ENCODE assay signal across 8 cellular contexts in the genomic region with DNA sequence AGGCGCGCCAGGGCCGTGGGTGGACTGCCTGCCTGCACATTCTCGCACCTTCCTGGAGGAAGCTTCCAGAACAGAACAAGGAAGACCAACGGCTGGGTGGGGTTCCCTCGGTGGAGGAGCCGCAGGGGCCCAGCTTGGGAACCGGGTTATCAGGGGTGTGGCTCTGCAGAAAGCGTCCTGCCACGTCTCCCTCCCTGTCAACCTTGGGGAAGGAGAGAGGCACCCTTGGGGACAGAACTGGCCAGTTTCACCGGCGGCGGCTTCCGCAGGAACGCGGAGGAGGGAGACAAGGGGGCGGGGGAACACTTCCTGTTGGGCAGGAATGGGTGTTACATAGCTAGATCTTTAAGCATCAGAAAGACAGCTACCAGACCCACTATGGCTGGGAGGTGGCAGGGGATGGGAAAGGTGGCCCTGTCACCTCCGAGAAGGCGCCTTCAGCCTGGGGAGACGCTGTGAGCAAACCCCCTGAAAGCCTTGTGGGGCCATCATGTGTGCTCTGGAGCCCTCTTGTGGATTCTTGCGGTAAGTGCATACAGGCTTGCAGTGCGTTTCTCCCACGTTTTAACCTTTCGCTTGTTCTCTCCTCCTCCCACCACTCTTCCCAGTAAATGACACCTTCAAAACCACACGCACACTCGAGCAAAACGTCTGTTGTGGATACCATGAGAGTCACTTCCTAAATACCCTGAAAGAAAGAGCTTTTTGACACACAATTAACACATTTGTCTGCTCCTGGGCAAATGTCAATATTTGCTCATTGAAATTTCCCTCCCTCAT. TPM values are rescaled to one million over a fixed set of nuclear protein-coding genes. Genes with fewer than 3 reads are reported as not detected.
DNase-seq lines count a peak whose midpoint lies in the region; ATAC-seq, FAIRE-seq and TF ChIP-seq lines count a peak whose summit lies in the region.

No MANE protein-coding gene starts in this region.

- H3K4me3 ChIP-seq in WERI-Rb-1 (ENCODE audit: low read depth, low read length) (peak overlapping the region; percentile 36), mammary epithelial cell (replicated peaks in 1 of 3; ENCODE audit: insufficient read depth in 1 of 3, low read depth in 2 of 3, low read length in 3 of 3) (peak overlapping the region; percentile 36 to 53 (median 41)), smooth muscle cell (peak overlapping the region; percentile 56)

- H4K20me1 ChIP-seq in mammary epithelial cell (ENCODE audit: insufficient read depth, low read length) (no peaks in the 10 kb centered on the region), smooth muscle cell (ENCODE audit: low read depth) (no peaks in the 10 kb centered on the region)

- CTCF ChIA-PET in mammary epithelial cell (lab: Charles Lee; ENCODE audit: low non-redundant PET): interaction anchor here (0.7 kb wide), 1 partner anchor 149 kb away, joined by 4 read pairs; a partner anchor contains a TSS

- peak; percentile 85 for FAIRE-seq in D721Med (lab: Jason Lieb, UNC)

- peak; percentile 50 for ATAC-seq in HG02678 (IDR thresholded peaks at IDR 0.05; ENCODE audit: unreplicated experiment)
- ATAC-seq in HG03025 (IDR thresholded peaks at IDR 0.05; ENCODE audit: low FRiP score, unreplicated experiment): no peak

- DNase-seq in D721Med (ENCODE audit: insufficient read length, low spot score) (peak; percentile 75), NCI-H2107 treated with DMSO at 0.1 percent for 48 hours (lab: John Stamatoyannopoulos, UW; ENCODE audit: unreplicated experiment) (peak; percentile 85), WERI-Rb-1 (peak; percentile 91), mammary epithelial cell (peak; percentile 59), iPS-NIHi7 (ENCODE audit: extremely low spot score) (peak; percentile 76), smooth muscle cell (lab: John Stamatoyannopoulos, UW; ENCODE audit: unreplicated experiment) (peak; percentile 53)

- dilution Hi-C loops in mammary epithelial cell (cut with HindIII; ENCODE audit: low sequenced_read_pairs): loop anchor here (5.0 kb wide), 2 partner anchors 106 to 151 kb away; a partner anchor contains a TSS

- in situ Hi-C loops in mammary epithelial cell (cut with MboI; ENCODE audit: low sequenced_read_pairs in 2 of 2): loop anchor here (5.0 to 25.0 kb wide), 5 partner anchors 99 to 501 kb away; a partner anchor contains a TSS

- no peaks in the 10 kb centered on the region for H3K9me3 ChIP-seq in WERI-Rb-1 (ENCODE audit: severe bottlenecking)
- no peaks in the 10 kb centered on the region for H3K9me3 ChIP-seq in mammary epithelial cell (replicated peaks; ENCODE audit: insufficient read depth, low read length)
- H3K9me3 ChIP-seq in smooth muscle cell (replicated peaks; ENCODE audit: low read depth): no peaks in the 10 kb centered on the region

- TF ChIP-seq CTCF in D721Med (IDR thresholded peaks at IDR 0.05; ENCODE audit: insufficient read depth, missing control alignments): peak; percentile 99
- TF ChIP-seq CTCF in WERI-Rb-1 (IDR thresholded peaks at IDR 0.05; ENCODE audit: low read depth, low read length): peak; percentile 100
- peak; percentile 96 to 98 for TF ChIP-seq CTCF in mammary epithelial cell (conservative IDR thresholded peaks at IDR 0.05 in 1 of 2, IDR thresholded peaks at IDR 0.05 in 1 of 2; ENCODE audit: extremely low read depth in 1 of 2, insufficient read depth in 1 of 2, low read depth in 1 of 2, low read length in 2 of 2)
- peak; percentile 96 for TF ChIP-seq CTCF in smooth muscle cell (IDR thresholded peaks at IDR 0.05; ENCODE audit: borderline replicate concordance, insufficient read depth, poor library complexity, severe bottlenecking)

- H3K27ac ChIP-seq in WERI-Rb-1: peak overlapping the region; percentile 8
- peak overlapping the region; percentile 6 for H3K27ac ChIP-seq in mammary epithelial cell (ENCODE audit: insufficient read depth, low read depth, low read length)
- H3K27ac ChIP-seq in smooth muscle cell (ENCODE audit: low read depth): no peak overlapping the region

- no peaks in the 10 kb centered on the region for H3F3A ChIP-seq in smooth muscle cell (ENCODE audit: low read depth)

- intact Hi-C loops in mammary epithelial cell (cut with micrococcal nuclease): loop anchor here (1.0 kb wide), 7 partner anchors 75 to 502 kb away; a partner anchor contains a TSS

- H2AFZ ChIP-seq in mammary epithelial cell (ENCODE audit: low read depth, low read length): peak overlapping the region; percentile 97
- peak overlapping the region; percentile 91 for H2AFZ ChIP-seq in smooth muscle cell (ENCODE audit: low read depth)

- H3K36me3 ChIP-seq in WERI-Rb-1: no peaks in the 10 kb centered on the region
- no peaks in the 10 kb centered on the region for H3K36me3 ChIP-seq in mammary epithelial cell (ENCODE audit: insufficient read depth, low read length)
- H3K36me3 ChIP-seq in smooth muscle cell (ENCODE audit: low read depth): no peaks in the 10 kb centered on the region

- 1% methylated on average over 11 of the region's 27 CpGs for WGBS in mammary epithelial cell (ENCODE audit: low coverage, missing lambda C conversion rate)
- 2% methylated on average over 27 of the region's 27 CpGs for WGBS in smooth muscle cell (ENCODE audit: low lambda C conversion rate)

- H3K27me3 ChIP-seq in WERI-Rb-1 (ENCODE audit: insufficient read depth, low read depth, severe bottlenecking) (no peaks in the 10 kb centered on the region), mammary epithelial cell (ENCODE audit: insufficient read depth, low read length) (no peaks in the 10 kb centered on the region), smooth muscle cell (ENCODE audit: low read depth) (peaks cover 6% of the 10 kb centered on the region)

- H3K4me1 ChIP-seq in mammary epithelial cell (ENCODE audit: insufficient read depth, low read length): peaks cover 7% of the 10 kb centered on the region
- H3K4me1 ChIP-seq in smooth muscle cell (ENCODE audit: low read depth): peaks cover 12% of the 10 kb centered on the region

- H3K9ac ChIP-seq in mammary epithelial cell (ENCODE audit: insufficient read depth, low read length) (peak overlapping the region; percentile 18), smooth muscle cell (ENCODE audit: low read depth) (peak overlapping the region; percentile 43)

- H3K4me2 ChIP-seq in mammary epithelial cell (ENCODE audit: insufficient read depth, low read depth, low read length) (peak overlapping the region; percentile 80), smooth muscle cell (peak overlapping the region; percentile 89)

- no peaks in the 10 kb centered on the region for H3K79me2 ChIP-seq in mammary epithelial cell (ENCODE audit: insufficient read depth, low read length)
- H3K79me2 ChIP-seq in smooth muscle cell (ENCODE audit: low read depth): no peaks in the 10 kb centered on the region

- BruUV-seq in mammary epithelial cell (replicated peaks; lab: Mats Ljungman, UMichigan): no TSS peak

RNA-seq across cellular contexts. Expression of a gene that starts 3.8 kb away (rescaled TPM):
- total RNA-seq in mammary epithelial cell (10 to 100 TPM in 1 of 2 donors, 1 to 10 TPM in 1; 4.8 to 11.8 TPM), smooth muscle cell (0.45 and 0.67 TPM in 2 replicates)
- polyA plus RNA-seq in mammary epithelial cell (7.4 TPM), smooth muscle cell (0.85 and 2.5 TPM in 2 replicates)
- 11.8 TPM for polyA minus RNA-seq in mammary epithelial cell

RNA-seq across cellular contexts. Expression of a gene that starts 48.1 kb away (rescaled TPM):
- total RNA-seq in mammary epithelial cell (10 to 100 TPM; 33.4 to 37.5 TPM), smooth muscle cell (68.1 and 74.8 TPM in 2 replicates)
- polyA plus RNA-seq in mammary epithelial cell (20.1 TPM), smooth muscle cell (24.1 and 25.0 TPM in 2 replicates)
- polyA minus RNA-seq in mammary epithelial cell: 41.7 TPM
